27 cellular contexts compared by ENCODE assay signal in genomic region chr12:59491877-59492276, GRCh38.
"Had no signal": no experiment of that assay in that cellular context is flagged by ENCODE, and none has a peak within 500 bp of the region (broad histone marks: within the 10 kb centered on the region; RNA-seq: fewer than 3 reads in every experiment).

No MANE protein-coding gene starts in this region.

- H3K27ac ChIP-seq: adrenal gland, body of pancreas, epithelial cell of prostate, esophagus squamous epithelium, left ventricle myocardium inferior, ovary, right lobe of liver, testis, transverse colon, VCaP had no signal

- H3K4me3 ChIP-seq: adrenal gland, body of pancreas, esophagus squamous epithelium, left ventricle myocardium inferior, mucosa of descending colon, ovary, right lobe of liver, testis, transverse colon had no signal

- DNase-seq: activated CD4-positive, alpha-beta T cell treated with anti-CD3 and anti-CD28 coated beads for 4 hours; activated CD4-positive, alpha-beta T cell treated with anti-CD3 and anti-CD28 coated beads, Interleukin-2, amount 50 U/mL, for 4 hours; activated naive CD4-positive, alpha-beta T cell treated with anti-CD3 and anti-CD28 coated beads for 36 hours; activated naive CD8-positive, alpha-beta T cell treated with anti-CD3 and anti-CD28 coated beads for 36 hours; activated T-cell treated with anti-CD3 and anti-CD28 coated beads for 4 hours; activated T-cell treated with anti-CD3 and anti-CD28 coated beads, Interleukin-2, amount 50 U/mL, for 72 hours; adrenal gland; aorta; body of pancreas; dermis blood vessel endothelial cell; effector CD4-positive, alpha-beta T cell; esophagus squamous epithelium; left ventricle myocardium inferior; mucosa of descending colon; ovary; right lobe of liver; stimulated activated CD4-positive, alpha-beta T cell treated with anti-CD3 and anti-CD28 coated beads, Interleukin-2, amount 100 ng/mL, for 48 hours; stimulated activated naive CD4-positive, alpha-beta T cell treated with Interleukin-2 at 50 U/mL for 16 hours; testis; transverse colon had no signal

- H3K27me3 ChIP-seq: adrenal gland, body of pancreas, esophagus squamous epithelium, ovary, right lobe of liver, testis, transverse colon had no signal

- H3K9me3 ChIP-seq: adrenal gland, body of pancreas, esophagus squamous epithelium, left ventricle myocardium inferior, mucosa of descending colon, ovary, right lobe of liver, testis, transverse colon had no signal

- FAIRE-seq: colon, endometrium, frontal cortex, islet of Langerhans, TTC549 had no signal

- H3K36me3 ChIP-seq: adrenal gland, esophagus squamous epithelium, left ventricle myocardium inferior, ovary, right lobe of liver, transverse colon had no signal

- H3K4me1 ChIP-seq: adrenal gland, body of pancreas, esophagus squamous epithelium, left ventricle myocardium inferior, right lobe of liver, testis, transverse colon had no signal
